In genomic region chr1:84621553-84621952, GRCh38 we compare ENCODE assay signal across 11 cellular contexts.
"Had no signal": no experiment of that assay in that cellular context is flagged by ENCODE, and none has a peak within 500 bp of the region (broad histone marks: within the 10 kb centered on the region; RNA-seq: fewer than 3 reads in every experiment).

No MANE protein-coding gene starts in this region.

- H3K27me3 ChIP-seq: heart right ventricle, tibial nerve had no signal

- H3K9me3 ChIP-seq: heart right ventricle, tibial nerve had no signal

- FAIRE-seq: frontal cortex, islet of Langerhans had no signal

- H3K36me3 Mint-ChIP-seq: activated CD8-positive, alpha-beta memory T cell treated with anti-CD3 and anti-CD28 coated beads, Interleukin-2, amount 10 ng/mL, durations not matched to agents 7 days and 5 days; memory B cell; stimulated activated memory B cell treated with anti-CD40 and anti-IgM and Interleukin-4, amounts not matched to agents 10 μg/mL and 1 μg/mL and 100 μg/mL, for 72 hours had no signal

- H3K36me3 ChIP-seq: heart right ventricle, tibial nerve had no signal

- H3K27ac Mint-ChIP-seq: memory B cell had no signal

- H3K9me3 Mint-ChIP-seq: activated T-cell treated with anti-CD3 and anti-CD28 coated beads, Interleukin-2, amount 50 U/mL, for 24 hours; memory B cell; nephron progenitor cell; stimulated activated memory B cell treated with anti-CD40 and anti-IgM and Interleukin-4, amounts not matched to agents 10 μg/mL and 1 μg/mL and 100 μg/mL, for 72 hours; T-helper 2 cell treated with Interferon-gamma antibody and Interleukin-4, amounts not matched to agents 5 μg/mL and 100 μg/mL, for 36 hours had no signal

- DNase-seq: cortex of kidney had no signal

- H3K27me3 Mint-ChIP-seq: activated CD8-positive, alpha-beta memory T cell treated with anti-CD3 and anti-CD28 coated beads, Interleukin-2, amount 10 ng/mL, durations not matched to agents 7 days and 5 days; stimulated activated memory B cell treated with anti-CD40 and anti-IgM and Interleukin-4, amounts not matched to agents 10 μg/mL and 1 μg/mL and 100 μg/mL, for 72 hours had no signal
